ENCODE assay signal across 17 cellular contexts in genomic region chr20:13250242-13250641, GRCh38.
"Had no signal": no experiment of that assay in that cellular context is flagged by ENCODE, and none has a peak within 500 bp of the region (broad histone marks: within the 10 kb centered on the region; RNA-seq: fewer than 3 reads in every experiment).

No MANE protein-coding gene starts in this region.

- H3K27ac Mint-ChIP-seq: dendritic cell treated with granulocyte-macrophage colony-stimulating factor and Interleukin-4, amounts not matched to agents 40 ng/mL and 50 ng/mL, for 4 days; natural killer cell had no signal

- DNase-seq: effector memory CD8-positive, alpha-beta T cell; esophagus squamous epithelium; head of caudate nucleus; kidney; left cardiac atrium; left ventricle myocardium inferior; lower lobe of right lung; natural killer cell; sigmoid colon; stimulated activated naive CD4-positive, alpha-beta T cell; stomach; trophoblast cell had no signal

- H3K4me3 ChIP-seq: esophagus squamous epithelium, hepatocyte, left ventricle myocardium inferior, lower lobe of right lung, right atrium auricular region, sigmoid colon, skin epidermis, stomach had no signal

- H3K27me3 Mint-ChIP-seq: dendritic cell treated with granulocyte-macrophage colony-stimulating factor and Interleukin-4, amounts not matched to agents 40 ng/mL and 50 ng/mL, for 4 days; effector memory CD8-positive, alpha-beta T cell had no signal

- H3K27ac ChIP-seq: esophagus squamous epithelium, hepatocyte, left ventricle myocardium inferior, lower lobe of right lung, right atrium auricular region had no signal

- H3K4me1 ChIP-seq: right atrium auricular region, stomach had no signal

- FAIRE-seq: kidney had no signal

- H3K27me3 ChIP-seq: esophagus squamous epithelium, hepatocyte, right atrium auricular region, sigmoid colon, stomach had no signal

- H3K9me3 ChIP-seq: esophagus squamous epithelium, left ventricle myocardium inferior, lower lobe of right lung, right atrium auricular region, sigmoid colon, stomach had no signal

- H2AFZ ChIP-seq: hepatocyte had no signal

- ATAC-seq: effector memory CD8-positive, alpha-beta T cell; left cardiac atrium; lower lobe of right lung; natural killer cell had no signal

- H3K9me3 Mint-ChIP-seq: dendritic cell treated with granulocyte-macrophage colony-stimulating factor and Interleukin-4, amounts not matched to agents 40 ng/mL and 50 ng/mL, for 4 days; effector memory CD8-positive, alpha-beta T cell; natural killer cell; neural crest cell had no signal

- H3K4me2 ChIP-seq: hepatocyte had no signal

- H3K79me2 ChIP-seq: hepatocyte had no signal

- H3K36me3 Mint-ChIP-seq: natural killer cell had no signal

- H3K4me3 Mint-ChIP-seq: dendritic cell treated with granulocyte-macrophage colony-stimulating factor and Interleukin-4, amounts not matched to agents 40 ng/mL and 50 ng/mL, for 4 days; effector memory CD8-positive, alpha-beta T cell; natural killer cell; neural crest cell had no signal

- H3K36me3 ChIP-seq: esophagus squamous epithelium, left ventricle myocardium inferior, lower lobe of right lung, right atrium auricular region, sigmoid colon, stomach had no signal
